1 cellular context compared by ENCODE assay signal in the genomic region with DNA sequence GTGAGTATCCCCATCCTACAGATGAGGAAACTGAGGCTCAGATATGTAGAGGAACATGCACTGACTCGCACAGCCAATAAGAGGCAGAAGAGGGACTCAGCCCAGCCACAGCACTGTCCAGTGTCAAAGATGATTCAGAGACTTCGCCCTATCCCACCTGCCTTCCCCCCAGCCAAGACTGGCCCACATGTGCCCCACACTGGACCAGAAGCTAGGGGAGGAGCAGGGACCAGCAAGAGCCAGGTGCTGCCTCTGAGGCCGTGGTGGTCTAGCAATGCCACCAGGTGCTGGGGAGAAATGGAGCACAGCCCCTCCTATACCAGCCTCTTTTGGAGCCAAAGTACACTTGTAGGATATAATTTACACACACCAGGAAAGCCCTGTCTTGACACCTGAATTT.
TF ChIP-seq lines count a peak whose summit lies in the region.

No MANE protein-coding gene starts in this region.

TF ChIP-seq in HepG2, 621 proteins besides CTCF, POLR2A, EP300 and RAD21:
- TF ChIP-seq, protein P1, sequence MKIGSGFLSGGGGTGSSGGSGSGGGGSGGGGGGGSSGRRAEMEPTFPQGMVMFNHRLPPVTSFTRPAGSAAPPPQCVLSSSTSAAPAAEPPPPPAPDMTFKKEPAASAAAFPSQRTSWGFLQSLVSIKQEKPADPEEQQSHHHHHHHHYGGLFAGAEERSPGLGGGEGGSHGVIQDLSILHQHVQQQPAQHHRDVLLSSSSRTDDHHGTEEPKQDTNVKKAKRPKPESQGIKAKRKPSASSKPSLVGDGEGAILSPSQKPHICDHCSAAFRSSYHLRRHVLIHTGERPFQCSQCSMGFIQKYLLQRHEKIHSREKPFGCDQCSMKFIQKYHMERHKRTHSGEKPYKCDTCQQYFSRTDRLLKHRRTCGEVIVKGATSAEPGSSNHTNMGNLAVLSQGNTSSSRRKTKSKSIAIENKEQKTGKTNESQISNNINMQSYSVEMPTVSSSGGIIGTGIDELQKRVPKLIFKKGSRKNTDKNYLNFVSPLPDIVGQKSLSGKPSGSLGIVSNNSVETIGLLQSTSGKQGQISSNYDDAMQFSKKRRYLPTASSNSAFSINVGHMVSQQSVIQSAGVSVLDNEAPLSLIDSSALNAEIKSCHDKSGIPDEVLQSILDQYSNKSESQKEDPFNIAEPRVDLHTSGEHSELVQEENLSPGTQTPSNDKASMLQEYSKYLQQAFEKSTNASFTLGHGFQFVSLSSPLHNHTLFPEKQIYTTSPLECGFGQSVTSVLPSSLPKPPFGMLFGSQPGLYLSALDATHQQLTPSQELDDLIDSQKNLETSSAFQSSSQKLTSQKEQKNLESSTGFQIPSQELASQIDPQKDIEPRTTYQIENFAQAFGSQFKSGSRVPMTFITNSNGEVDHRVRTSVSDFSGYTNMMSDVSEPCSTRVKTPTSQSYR (CRISPR knock-in tag; IDR thresholded peaks at IDR 0.05; ENCODE audit: borderline replicate concordance): no peak
- TF ChIP-seq ELF4 (CRISPR knock-in tag; IDR thresholded peaks at IDR 0.05; ENCODE audit: borderline replicate concordance) (no peak), TAF1 (CRISPR knock-in tag; IDR thresholded peaks at IDR 0.05) (no peak), ONECUT2 (CRISPR knock-in tag; IDR thresholded peaks at IDR 0.05) (no peak), CEBPG (CRISPR knock-in tag; IDR thresholded peaks at IDR 0.05) (no peak), ZNF780A (CRISPR knock-in tag; IDR thresholded peaks at IDR 0.05) (no peak), TBL1XR1 (IDR thresholded peaks at IDR 0.05; ENCODE audit: borderline replicate concordance, low read length, partially characterized antibody) (no peak), PCBP1 (IDR thresholded peaks at IDR 0.05; ENCODE audit: borderline replicate concordance, low read depth, low read length) (no peak), SKI (IDR thresholded peaks at IDR 0.05; ENCODE audit: partially characterized antibody) (no peak), ZNF572 (CRISPR knock-in tag; IDR thresholded peaks at IDR 0.05) (no peak), KDM1A (CRISPR knock-in tag; IDR thresholded peaks at IDR 0.05) (no peak), ZBTB39 (CRISPR knock-in tag; IDR thresholded peaks at IDR 0.05) (no peak), ZNF362 (CRISPR knock-in tag; IDR thresholded peaks at IDR 0.05; ENCODE audit: borderline replicate concordance) (no peak)
- TF ChIP-seq, protein P2, sequence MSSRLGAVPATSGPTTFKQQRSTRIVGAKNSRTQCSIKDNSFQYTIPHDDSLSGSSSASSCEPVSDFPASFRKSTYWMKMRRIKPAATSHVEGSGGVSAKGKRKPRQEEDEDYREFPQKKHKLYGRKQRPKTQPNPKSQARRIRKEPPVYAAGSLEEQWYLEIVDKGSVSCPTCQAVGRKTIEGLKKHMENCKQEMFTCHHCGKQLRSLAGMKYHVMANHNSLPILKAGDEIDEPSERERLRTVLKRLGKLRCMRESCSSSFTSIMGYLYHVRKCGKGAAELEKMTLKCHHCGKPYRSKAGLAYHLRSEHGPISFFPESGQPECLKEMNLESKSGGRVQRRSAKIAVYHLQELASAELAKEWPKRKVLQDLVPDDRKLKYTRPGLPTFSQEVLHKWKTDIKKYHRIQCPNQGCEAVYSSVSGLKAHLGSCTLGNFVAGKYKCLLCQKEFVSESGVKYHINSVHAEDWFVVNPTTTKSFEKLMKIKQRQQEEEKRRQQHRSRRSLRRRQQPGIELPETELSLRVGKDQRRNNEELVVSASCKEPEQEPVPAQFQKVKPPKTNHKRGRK (CRISPR knock-in tag; IDR thresholded peaks at IDR 0.05): no peak
- TF ChIP-seq, protein P3, sequence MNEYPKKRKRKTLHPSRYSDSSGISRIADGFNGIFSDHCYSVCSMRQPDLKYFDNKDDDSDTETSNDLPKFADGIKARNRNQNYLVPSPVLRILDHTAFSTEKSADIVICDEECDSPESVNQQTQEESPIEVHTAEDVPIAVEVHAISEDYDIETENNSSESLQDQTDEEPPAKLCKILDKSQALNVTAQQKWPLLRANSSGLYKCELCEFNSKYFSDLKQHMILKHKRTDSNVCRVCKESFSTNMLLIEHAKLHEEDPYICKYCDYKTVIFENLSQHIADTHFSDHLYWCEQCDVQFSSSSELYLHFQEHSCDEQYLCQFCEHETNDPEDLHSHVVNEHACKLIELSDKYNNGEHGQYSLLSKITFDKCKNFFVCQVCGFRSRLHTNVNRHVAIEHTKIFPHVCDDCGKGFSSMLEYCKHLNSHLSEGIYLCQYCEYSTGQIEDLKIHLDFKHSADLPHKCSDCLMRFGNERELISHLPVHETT (CRISPR knock-in tag; conservative IDR thresholded peaks at IDR 0.05): no peak
- TF ChIP-seq, protein P4, sequence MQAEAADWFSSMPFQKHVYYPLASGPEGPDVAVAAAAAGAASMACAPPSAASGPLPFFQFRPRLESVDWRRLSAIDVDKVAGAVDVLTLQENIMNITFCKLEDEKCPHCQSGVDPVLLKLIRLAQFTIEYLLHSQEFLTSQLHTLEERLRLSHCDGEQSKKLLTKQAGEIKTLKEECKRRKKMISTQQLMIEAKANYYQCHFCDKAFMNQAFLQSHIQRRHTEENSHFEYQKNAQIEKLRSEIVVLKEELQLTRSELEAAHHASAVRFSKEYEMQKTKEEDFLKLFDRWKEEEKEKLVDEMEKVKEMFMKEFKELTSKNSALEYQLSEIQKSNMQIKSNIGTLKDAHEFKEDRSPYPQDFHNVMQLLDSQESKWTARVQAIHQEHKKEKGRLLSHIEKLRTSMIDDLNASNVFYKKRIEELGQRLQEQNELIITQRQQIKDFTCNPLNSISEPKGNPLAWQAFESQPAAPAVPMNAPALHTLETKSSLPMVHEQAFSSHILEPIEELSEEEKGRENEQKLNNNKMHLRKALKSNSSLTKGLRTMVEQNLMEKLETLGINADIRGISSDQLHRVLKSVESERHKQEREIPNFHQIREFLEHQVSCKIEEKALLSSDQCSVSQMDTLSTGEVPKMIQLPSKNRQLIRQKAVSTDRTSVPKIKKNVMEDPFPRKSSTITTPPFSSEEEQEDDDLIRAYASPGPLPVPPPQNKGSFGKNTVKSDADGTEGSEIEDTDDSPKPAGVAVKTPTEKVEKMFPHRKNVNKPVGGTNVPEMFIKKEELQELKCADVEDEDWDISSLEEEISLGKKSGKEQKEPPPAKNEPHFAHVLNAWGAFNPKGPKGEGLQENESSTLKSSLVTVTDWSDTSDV (CRISPR knock-in tag; IDR thresholded peaks at IDR 0.05): no peak
